ENCODE assay signal across 18 cellular contexts in the genomic region with DNA sequence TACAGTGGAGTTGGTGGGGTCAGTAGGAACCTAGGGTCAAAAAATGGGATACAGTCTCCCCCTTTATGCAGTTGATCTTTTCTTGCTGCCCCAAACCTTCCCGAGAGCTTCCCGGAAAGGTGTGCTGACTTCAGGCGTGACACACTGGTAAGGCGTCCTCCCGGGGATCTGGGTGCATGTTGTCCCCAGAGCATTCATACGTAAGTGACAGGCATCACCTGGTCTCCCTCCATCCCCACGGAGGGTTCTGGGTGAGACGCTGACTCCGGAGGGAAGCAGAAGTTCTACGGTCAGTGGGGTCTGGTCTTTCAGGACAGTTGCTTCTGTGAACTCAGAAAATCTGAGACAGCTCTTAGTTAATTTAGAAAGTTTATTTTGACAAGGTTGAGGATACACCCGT.
"Had no signal": no experiment of that assay in that cellular context is flagged by ENCODE, and none has a peak within 500 bp of the region (broad histone marks: within the 10 kb centered on the region; RNA-seq: fewer than 3 reads in every experiment).

No MANE protein-coding gene starts in this region.

- H3K79me2 ChIP-seq: parathyroid adenoma had no signal

- H3K27me3 ChIP-seq: testis, tibial nerve had no signal

- H3K4me1 ChIP-seq: esophagus squamous epithelium, gastroesophageal sphincter, left ventricle myocardium inferior, parathyroid adenoma, testis had no signal

- H3K4me3 ChIP-seq: esophagus squamous epithelium, gastroesophageal sphincter, left ventricle myocardium inferior, lung, testis, tibial nerve had no signal

- H3K27ac ChIP-seq: esophagus squamous epithelium, gastroesophageal sphincter, left ventricle myocardium inferior, parathyroid adenoma, testis had no signal

- H2AFZ ChIP-seq: parathyroid adenoma had no signal

- DNase-seq: effector memory CD8-positive, alpha-beta T cell; esophagus squamous epithelium; immature natural killer cell; kidney; left cardiac atrium; left ventricle myocardium inferior; mesenchymal stem cell; midbrain; small intestine; stimulated activated CD4-positive, alpha-beta T cell treated with anti-CD3 and anti-CD28 coated beads, Interleukin-4, amount 100 ng/mL, for 1 hour; stimulated activated CD8-positive, alpha-beta memory T cell treated with anti-CD3 and anti-CD28 coated beads, Interleukin-4, amount 100 ng/mL, for 48 hours; testis had no signal

- H3K9ac ChIP-seq: parathyroid adenoma had no signal

- ATAC-seq: effector memory CD8-positive, alpha-beta T cell; gastroesophageal sphincter; left cardiac atrium; natural killer cell treated with Interleukin-12 subunit alpha and Interleukin-12 subunit beta and Interleukin-15 and Interleukin-18, amount 100 ng/mL, for 72 hours; stimulated activated effector memory CD8-positive, alpha-beta T cell treated with anti-CD3 and anti-CD28 coated beads, Interleukin-12 subunit alpha, Interleukin-12 subunit beta, amount 100 ng/mL, for 72 hours had no signal

- H3K36me3 ChIP-seq: esophagus squamous epithelium, gastroesophageal sphincter, left ventricle myocardium inferior, tibial nerve had no signal

- H3K9me3 ChIP-seq: esophagus squamous epithelium, gastroesophageal sphincter, left ventricle myocardium inferior, testis, tibial nerve had no signal
